1 cellular context compared by ENCODE assay signal in genomic region chr1:25861316-25862286, GRCh38.
A peak's percentile ranks its signal among the peaks of the same experiment; 100 is the strongest.
TF ChIP-seq lines count a peak whose summit lies in the region.

No MANE protein-coding gene starts in this region.

TF ChIP-seq in K562, 482 proteins besides CTCF, POLR2A, EP300 and RAD21 (continued from another document and continues in another):
- TF ChIP-seq FOXO4 (CRISPR knock-in tag; IDR thresholded peaks at IDR 0.05) (no peak), MCM7 (IDR thresholded peaks at IDR 0.05) (no peak), PRDM10 (IDR thresholded peaks at IDR 0.05; ENCODE audit: partially characterized antibody) (peak; percentile 28), ATF7 (IDR thresholded peaks at IDR 0.05) (peak; percentile 57), CBX1 (IDR thresholded peaks at IDR 0.05; ENCODE audit: low read depth) (no peak), MTA3 (IDR thresholded peaks at IDR 0.05; ENCODE audit: borderline replicate concordance) (peak; percentile 71; the same call in 1 of the 2 replicates), CHD4 (IDR thresholded peaks at IDR 0.05; ENCODE audit: insufficient read depth, insufficient replicate concordance, low read depth, low read length, poor library complexity, severe bottlenecking) (peak; percentile 11), KLF6 (CRISPR knock-in tag; IDR thresholded peaks at IDR 0.05; ENCODE audit: borderline replicate concordance) (no peak), PPARD (CRISPR knock-in tag; IDR thresholded peaks at IDR 0.05) (no peak), ZNF436 (CRISPR knock-in tag; IDR thresholded peaks at IDR 0.05) (no peak), ARHGAP35 (IDR thresholded peaks at IDR 0.05; ENCODE audit: partially characterized antibody) (no peak), ZNF184 (CRISPR knock-in tag; IDR thresholded peaks at IDR 0.05) (no peak), BCOR (IDR thresholded peaks at IDR 0.05) (peak; percentile 74; the same call in 1 of the 2 replicates), HDAC3 (IDR thresholded peaks at IDR 0.05; ENCODE audit: borderline replicate concordance, partially characterized antibody) (no peak), CREBBP (IDR thresholded peaks at IDR 0.05; ENCODE audit: low read depth, low read length) (no peak), RFX1 (IDR thresholded peaks at IDR 0.05) (no peak), NKRF (IDR thresholded peaks at IDR 0.05; ENCODE audit: borderline replicate concordance) (peak; percentile 53; the same call in 1 of the 2 replicates), SNAPC5 (CRISPR knock-in tag; IDR thresholded peaks at IDR 0.05) (no peak), U2AF2 (optimal IDR thresholded peaks at IDR 0.05; ENCODE audit: low read depth, low read length) (no peak), ZBTB40 (IDR thresholded peaks at IDR 0.05) (peak; percentile 73), ZBTB40 (CRISPR knock-in tag; IDR thresholded peaks at IDR 0.05) (no peak), SMARCC2 (IDR thresholded peaks at IDR 0.05; ENCODE audit: low read depth) (peak; percentile 86), ZNF232 (CRISPR knock-in tag; IDR thresholded peaks at IDR 0.05) (no peak), KLF16 (IDR thresholded peaks at IDR 0.05) (no peak), TGIF2 (CRISPR knock-in tag; IDR thresholded peaks at IDR 0.05) (no peak), ZNF583 (CRISPR knock-in tag; IDR thresholded peaks at IDR 0.05) (no peak), CBX3 (IDR thresholded peaks at IDR 0.05; ENCODE audit: borderline replicate concordance in 1 of 2, low read length in 2 of 2) (no peak)
- TF ChIP-seq, protein P1, sequence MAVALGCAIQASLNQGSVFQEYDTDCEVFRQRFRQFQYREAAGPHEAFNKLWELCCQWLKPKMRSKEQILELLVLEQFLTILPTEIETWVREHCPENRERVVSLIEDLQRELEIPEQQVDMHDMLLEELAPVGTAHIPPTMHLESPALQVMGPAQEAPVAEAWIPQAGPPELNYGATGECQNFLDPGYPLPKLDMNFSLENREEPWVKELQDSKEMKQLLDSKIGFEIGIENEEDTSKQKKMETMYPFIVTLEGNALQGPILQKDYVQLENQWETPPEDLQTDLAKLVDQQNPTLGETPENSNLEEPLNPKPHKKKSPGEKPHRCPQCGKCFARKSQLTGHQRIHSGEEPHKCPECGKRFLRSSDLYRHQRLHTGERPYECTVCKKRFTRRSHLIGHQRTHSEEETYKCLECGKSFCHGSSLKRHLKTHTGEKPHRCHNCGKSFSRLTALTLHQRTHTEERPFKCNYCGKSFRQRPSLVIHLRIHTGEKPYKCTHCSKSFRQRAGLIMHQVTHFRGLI (CRISPR knock-in tag; IDR thresholded peaks at IDR 0.05) = no peak
- TF ChIP-seq, protein P2, sequence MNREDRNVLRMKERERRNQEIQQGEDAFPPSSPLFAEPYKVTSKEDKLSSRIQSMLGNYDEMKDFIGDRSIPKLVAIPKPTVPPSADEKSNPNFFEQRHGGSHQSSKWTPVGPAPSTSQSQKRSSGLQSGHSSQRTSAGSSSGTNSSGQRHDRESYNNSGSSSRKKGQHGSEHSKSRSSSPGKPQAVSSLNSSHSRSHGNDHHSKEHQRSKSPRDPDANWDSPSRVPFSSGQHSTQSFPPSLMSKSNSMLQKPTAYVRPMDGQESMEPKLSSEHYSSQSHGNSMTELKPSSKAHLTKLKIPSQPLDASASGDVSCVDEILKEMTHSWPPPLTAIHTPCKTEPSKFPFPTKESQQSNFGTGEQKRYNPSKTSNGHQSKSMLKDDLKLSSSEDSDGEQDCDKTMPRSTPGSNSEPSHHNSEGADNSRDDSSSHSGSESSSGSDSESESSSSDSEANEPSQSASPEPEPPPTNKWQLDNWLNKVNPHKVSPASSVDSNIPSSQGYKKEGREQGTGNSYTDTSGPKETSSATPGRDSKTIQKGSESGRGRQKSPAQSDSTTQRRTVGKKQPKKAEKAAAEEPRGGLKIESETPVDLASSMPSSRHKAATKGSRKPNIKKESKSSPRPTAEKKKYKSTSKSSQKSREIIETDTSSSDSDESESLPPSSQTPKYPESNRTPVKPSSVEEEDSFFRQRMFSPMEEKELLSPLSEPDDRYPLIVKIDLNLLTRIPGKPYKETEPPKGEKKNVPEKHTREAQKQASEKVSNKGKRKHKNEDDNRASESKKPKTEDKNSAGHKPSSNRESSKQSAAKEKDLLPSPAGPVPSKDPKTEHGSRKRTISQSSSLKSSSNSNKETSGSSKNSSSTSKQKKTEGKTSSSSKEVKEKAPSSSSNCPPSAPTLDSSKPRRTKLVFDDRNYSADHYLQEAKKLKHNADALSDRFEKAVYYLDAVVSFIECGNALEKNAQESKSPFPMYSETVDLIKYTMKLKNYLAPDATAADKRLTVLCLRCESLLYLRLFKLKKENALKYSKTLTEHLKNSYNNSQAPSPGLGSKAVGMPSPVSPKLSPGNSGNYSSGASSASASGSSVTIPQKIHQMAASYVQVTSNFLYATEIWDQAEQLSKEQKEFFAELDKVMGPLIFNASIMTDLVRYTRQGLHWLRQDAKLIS (CRISPR knock-in tag; IDR thresholded peaks at IDR 0.05) = no peak
- TF ChIP-seq, protein P3, sequence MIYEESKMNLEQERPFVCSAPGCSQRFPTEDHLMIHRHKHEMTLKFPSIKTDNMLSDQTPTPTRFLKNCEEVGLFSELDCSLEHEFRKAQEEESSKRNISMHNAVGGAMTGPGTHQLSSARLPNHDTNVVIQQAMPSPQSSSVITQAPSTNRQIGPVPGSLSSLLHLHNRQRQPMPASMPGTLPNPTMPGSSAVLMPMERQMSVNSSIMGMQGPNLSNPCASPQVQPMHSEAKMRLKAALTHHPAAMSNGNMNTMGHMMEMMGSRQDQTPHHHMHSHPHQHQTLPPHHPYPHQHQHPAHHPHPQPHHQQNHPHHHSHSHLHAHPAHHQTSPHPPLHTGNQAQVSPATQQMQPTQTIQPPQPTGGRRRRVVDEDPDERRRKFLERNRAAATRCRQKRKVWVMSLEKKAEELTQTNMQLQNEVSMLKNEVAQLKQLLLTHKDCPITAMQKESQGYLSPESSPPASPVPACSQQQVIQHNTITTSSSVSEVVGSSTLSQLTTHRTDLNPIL (CRISPR knock-in tag; IDR thresholded peaks at IDR 0.05) = no peak
- TF ChIP-seq, protein P4, sequence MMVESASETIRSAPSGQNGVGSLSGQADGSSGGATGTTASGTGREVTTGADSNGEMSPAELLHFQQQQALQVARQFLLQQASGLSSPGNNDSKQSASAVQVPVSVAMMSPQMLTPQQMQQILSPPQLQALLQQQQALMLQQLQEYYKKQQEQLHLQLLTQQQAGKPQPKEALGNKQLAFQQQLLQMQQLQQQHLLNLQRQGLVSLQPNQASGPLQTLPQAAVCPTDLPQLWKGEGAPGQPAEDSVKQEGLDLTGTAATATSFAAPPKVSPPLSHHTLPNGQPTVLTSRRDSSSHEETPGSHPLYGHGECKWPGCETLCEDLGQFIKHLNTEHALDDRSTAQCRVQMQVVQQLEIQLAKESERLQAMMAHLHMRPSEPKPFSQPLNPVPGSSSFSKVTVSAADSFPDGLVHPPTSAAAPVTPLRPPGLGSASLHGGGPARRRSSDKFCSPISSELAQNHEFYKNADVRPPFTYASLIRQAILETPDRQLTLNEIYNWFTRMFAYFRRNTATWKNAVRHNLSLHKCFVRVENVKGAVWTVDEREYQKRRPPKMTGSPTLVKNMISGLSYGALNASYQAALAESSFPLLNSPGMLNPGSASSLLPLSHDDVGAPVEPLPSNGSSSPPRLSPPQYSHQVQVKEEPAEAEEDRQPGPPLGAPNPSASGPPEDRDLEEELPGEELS (CRISPR knock-in tag; IDR thresholded peaks at IDR 0.05; ENCODE audit: borderline replicate concordance) = no peak
